Comparison of ENCODE assay signal across 23 cellular contexts in genomic region chr11:96760815-96761214, GRCh38.
"Had no signal": no experiment of that assay in that cellular context is flagged by ENCODE, and none has a peak within 500 bp of the region (broad histone marks: within the 10 kb centered on the region; RNA-seq: fewer than 3 reads in every experiment).

No MANE protein-coding gene starts in this region.

- DNase-seq: IMR-90, Karpas-422, KG1, MM.1S, NCI-H1048, NCI-H1105, NCI-H1417 treated with DMSO at 0.1 percent for 48 hours, NCI-H146, NCI-H1694 treated with DMSO at 0.1 percent for 48 hours, NCI-H1930, NCI-H2081, NCI-H2107, NCI-H226, NCI-H446, NCI-H510A, NCI-H524 treated with DMSO at 0.1 percent for 48 hours, NCI-H69, NCI-H774, RPMI8226, SHP77, SK-N-SH, SW 1271 had no signal

- H3K9me3 ChIP-seq: SK-N-SH had no signal

- ATAC-seq: HepG2 had no signal
